ENCODE assay signal across 12 cellular contexts in genomic region chr10:119829429-119829828, GRCh38.
"Had no signal": no experiment of that assay in that cellular context is flagged by ENCODE, and none has a peak within 500 bp of the region (broad histone marks: within the 10 kb centered on the region; RNA-seq: fewer than 3 reads in every experiment).

No MANE protein-coding gene starts in this region.

- H3K27me3 Mint-ChIP-seq: activated CD4-positive, alpha-beta memory T cell treated with anti-CD3 and anti-CD28 coated beads, Interleukin-2, amount 10 ng/mL, durations not matched to agents 7 days and 5 days; central memory CD8-positive, alpha-beta T cell; naive B cell had no signal

- H3K9me3 Mint-ChIP-seq: central memory CD8-positive, alpha-beta T cell; naive B cell had no signal

- H3K4me3 Mint-ChIP-seq: activated CD4-positive, alpha-beta memory T cell treated with anti-CD3 and anti-CD28 coated beads, Interleukin-2, amount 10 ng/mL, durations not matched to agents 7 days and 5 days; central memory CD8-positive, alpha-beta T cell; naive B cell had no signal

- H3K27ac ChIP-seq: epithelial cell of prostate, skin epidermis had no signal

- H3K4me1 Mint-ChIP-seq: naive B cell had no signal

- H3K27me3 ChIP-seq: gastroesophageal sphincter, tibial nerve had no signal

- H3K9me3 ChIP-seq: gastroesophageal sphincter, tibial nerve had no signal

- DNase-seq: activated CD4-positive, alpha-beta memory T cell treated with anti-CD3 and anti-CD28 coated beads, Interleukin-2, amount 10 ng/mL, durations not matched to agents 7 days and 5 days; activated effector memory CD4-positive, alpha-beta T cell treated with anti-CD3 and anti-CD28 coated beads, Interleukin-2, amount 50 U/mL, for 16 hours; effector memory CD4-positive, alpha-beta T cell; kidney; naive B cell; posterior cingulate gyrus had no signal

- FAIRE-seq: kidney had no signal

- H3K27ac Mint-ChIP-seq: activated CD4-positive, alpha-beta memory T cell treated with anti-CD3 and anti-CD28 coated beads, Interleukin-2, amount 10 ng/mL, durations not matched to agents 7 days and 5 days had no signal

- H3K4me3 ChIP-seq: gastroesophageal sphincter, skin epidermis, tibial nerve had no signal

- ATAC-seq: activated CD4-positive, CD25-positive, alpha-beta regulatory T cell treated with anti-CD3 and anti-CD28 coated beads, Interleukin-2, amount 50 U/mL, for 24 hours; gastroesophageal sphincter had no signal
